1 cellular context compared by ENCODE assay signal in genomic region chr1:153968400-153968799, GRCh38.
TF ChIP-seq lines count a peak whose summit lies in the region.

No MANE protein-coding gene starts in this region.

TF ChIP-seq in K562, 482 proteins besides CTCF, POLR2A, EP300 and RAD21:
- TF ChIP-seq RFX7 (CRISPR knock-in tag; IDR thresholded peaks at IDR 0.05) (no peak), ZBTB7A (IDR thresholded peaks at IDR 0.05; ENCODE audit: borderline replicate concordance, control insufficient read depth, low read depth, low read length) (peak; percentile 12; the same call in 1 of the 2 replicates), CEBPG (CRISPR knock-in tag; IDR thresholded peaks at IDR 0.05) (no peak), CEBPG (tag; conservative IDR thresholded peaks at IDR 0.05 in 1 of 2, IDR thresholded peaks at IDR 0.05 in 1 of 2) (no peak), SUPT5H (IDR thresholded peaks at IDR 0.05) (no peak), ZNF740 (CRISPR knock-in tag; IDR thresholded peaks at IDR 0.05) (peak; percentile 51), ZNF740 (tag; IDR thresholded peaks at IDR 0.05) (no peak; a peak in 1 of 4 replicates), GTF2F1 (IDR thresholded peaks at IDR 0.05; ENCODE audit: low read depth, low read length) (no peak), VEZF1 (CRISPR knock-in tag; IDR thresholded peaks at IDR 0.05) (peak; percentile 43; the same call in 1 of the 2 replicates), ZBTB40 (IDR thresholded peaks at IDR 0.05) (peak; percentile 8; the same call in 1 of the 2 replicates), ZBTB40 (CRISPR knock-in tag; IDR thresholded peaks at IDR 0.05) (no peak), ZNF639 (CRISPR knock-in tag; conservative IDR thresholded peaks at IDR 0.05 in 1 of 2, IDR thresholded peaks at IDR 0.05 in 1 of 2) (0 out of 4 replicates have a peak, but pooled peaks of 1 of the 2 experiments have one; percentile 29), GATAD2A (IDR thresholded peaks at IDR 0.05) (0 out of 2 replicates have a peak, but pooled peaks have one; percentile 23), ARID2 (IDR thresholded peaks at IDR 0.05) (no peak), ZNF699 (CRISPR knock-in tag; IDR thresholded peaks at IDR 0.05; ENCODE audit: insufficient replicate concordance) (no peak), ZBTB33 (CRISPR knock-in tag; IDR thresholded peaks at IDR 0.05) (no peak), ATF4 (CRISPR knock-in tag; IDR thresholded peaks at IDR 0.05) (no peak), ZNF174 (CRISPR knock-in tag; IDR thresholded peaks at IDR 0.05) (no peak), ZNF655 (CRISPR knock-in tag; IDR thresholded peaks at IDR 0.05) (no peak)
